16 cellular contexts compared by ENCODE assay signal in genomic region chrX:105706041-105706440, GRCh38.
"Had no signal": no experiment of that assay in that cellular context is flagged by ENCODE, and none has a peak within 500 bp of the region (broad histone marks: within the 10 kb centered on the region; RNA-seq: fewer than 3 reads in every experiment).

No MANE protein-coding gene starts in this region.

- H3K4me1 ChIP-seq: left ventricle myocardium inferior, parathyroid adenoma, upper lobe of right lung had no signal

- H3K27ac ChIP-seq: brain microvascular endothelial cell, epithelial cell of prostate, left ventricle myocardium inferior, parathyroid adenoma, thoracic aorta, upper lobe of right lung had no signal

- H3K9me3 ChIP-seq: left ventricle myocardium inferior, thoracic aorta, upper lobe of right lung had no signal

- H2AFZ ChIP-seq: parathyroid adenoma had no signal

- DNase-seq: activated CD4-positive, alpha-beta memory T cell treated with anti-CD3 and anti-CD28 coated beads, Interleukin-2, amount 10 ng/mL, durations not matched to agents 7 days and 5 days; activated CD4-positive, alpha-beta T cell treated with anti-CD3 and anti-CD28 coated beads for 4 hours; activated effector memory CD4-positive, alpha-beta T cell treated with anti-CD3 and anti-CD28 coated beads, Interleukin-2, amount 50 U/mL, for 16 hours; activated T-cell treated with anti-CD3 and anti-CD28 coated beads, Interleukin-2, amount 50 U/mL, for 4 hours; brain microvascular endothelial cell; dermis blood vessel endothelial cell; effector memory CD8-positive, alpha-beta T cell; hippocampal formation; left ventricle myocardium inferior; naive thymus-derived CD8-positive, alpha-beta T cell; stimulated activated naive CD8-positive, alpha-beta T cell treated with anti-CD3 and anti-CD28 coated beads, Interleukin-15, amount 100 ng/mL, for 72 hours; upper lobe of right lung had no signal

- ATAC-seq: activated T-cell treated with anti-CD3 and anti-CD28 coated beads, Interleukin-2, amount 50 U/mL, for 4 hours; effector memory CD8-positive, alpha-beta T cell; naive thymus-derived CD8-positive, alpha-beta T cell; stimulated activated naive CD8-positive, alpha-beta T cell treated with anti-CD3 and anti-CD28 coated beads, Interleukin-15, amount 100 ng/mL, for 72 hours; upper lobe of right lung; WTC11 had no signal

- H3K9ac ChIP-seq: parathyroid adenoma had no signal

- H3K36me3 ChIP-seq: brain microvascular endothelial cell, left ventricle myocardium inferior, thoracic aorta, upper lobe of right lung had no signal

- H3K4me3 ChIP-seq: left ventricle myocardium inferior, thoracic aorta, upper lobe of right lung had no signal

- H3K27me3 ChIP-seq: brain microvascular endothelial cell, upper lobe of right lung had no signal

- H3K79me2 ChIP-seq: parathyroid adenoma had no signal
